In the genomic region with DNA sequence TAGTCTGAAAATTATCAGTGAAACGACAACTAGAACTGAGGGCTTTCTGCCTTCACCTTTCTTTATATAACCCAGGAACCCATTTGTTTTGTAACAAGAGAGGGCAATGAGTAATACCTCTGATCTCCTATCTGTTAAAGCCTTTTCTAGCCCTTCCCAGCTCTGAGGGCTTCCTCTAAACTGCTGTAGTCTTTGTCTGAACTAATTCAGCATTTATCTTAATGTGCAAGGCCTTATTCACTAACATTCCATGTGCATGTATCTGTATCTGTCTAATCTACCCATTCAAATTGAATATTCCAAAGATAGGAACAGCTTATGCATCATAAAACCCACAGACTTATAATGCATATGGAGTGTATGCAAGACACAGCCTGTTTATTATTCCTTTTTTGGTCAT, we compare ENCODE assay signal across 1 cellular context.
A peak's percentile ranks its signal among the peaks of the same experiment; 100 is the strongest.
TF ChIP-seq lines count a peak whose summit lies in the region.

No MANE protein-coding gene starts in this region.

TF ChIP-seq in endothelial cell of umbilical vein, 7 proteins besides CTCF, POLR2A, EP300 and RAD21:
- TF ChIP-seq MAX (IDR thresholded peaks at IDR 0.05; ENCODE audit: insufficient read depth, insufficient read length) (no peak), FOS (IDR thresholded peaks at IDR 0.05; ENCODE audit: borderline replicate concordance, insufficient read depth, low read length) (no peak), GATA2 (IDR thresholded peaks at IDR 0.05; ENCODE audit: insufficient read depth, insufficient read length, low read depth, low read length) (peak; percentile 39), POLR2AphosphoS5 (IDR thresholded peaks at IDR 0.05; ENCODE audit: insufficient read depth, low read depth, low read length) (no peak)
